Comparison of ENCODE assay signal across 12 cellular contexts in the genomic region with DNA sequence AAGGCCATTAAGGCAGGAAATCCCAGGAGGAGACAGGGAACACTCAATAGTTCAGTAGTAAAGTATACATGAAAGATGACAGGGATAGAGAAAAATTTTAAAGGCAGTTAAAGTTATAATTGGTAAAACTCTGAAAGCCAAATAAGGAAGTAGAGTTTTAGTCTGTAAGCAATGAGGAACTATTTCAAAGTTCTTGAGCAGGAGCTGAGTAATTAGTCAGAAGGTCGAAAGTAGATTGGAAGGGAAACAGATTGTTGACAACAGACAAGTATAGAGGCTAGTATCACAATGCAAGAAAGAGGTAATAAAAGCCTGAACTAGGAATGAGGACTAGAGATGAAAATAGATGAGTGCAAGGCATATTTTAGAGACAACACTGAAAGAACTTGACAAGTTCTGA.
DNase-seq lines count a peak whose midpoint lies in the region; ATAC-seq and TF ChIP-seq lines count a peak whose summit lies in the region.
"Had no signal": no experiment of that assay in that cellular context is flagged by ENCODE, and none has a peak within 500 bp of the region (broad histone marks: within the 10 kb centered on the region; RNA-seq: fewer than 3 reads in every experiment).

No MANE protein-coding gene starts in this region.

- 43% methylated on average over 1 of the region's 1 CpG for WGBS in mesenchymal stem cell

- H3K4me1 ChIP-seq in mesenchymal stem cell (ENCODE audit: control insufficient read depth, insufficient read depth, low read depth, low read length) (no peaks in the 10 kb centered on the region), HAP-1 (no peaks in the 10 kb centered on the region)
- H3K4me1 ChIP-seq: parathyroid adenoma had no signal

- no peak overlapping the region for H3K14ac ChIP-seq in mesenchymal stem cell (ENCODE audit: low read length in 2 of 2)

- H3K36me3 Mint-ChIP-seq in Calu3 (ENCODE audit: insufficient read depth, unreplicated experiment) = no peaks in the 10 kb centered on the region

- CTCF ChIA-PET in Calu3 (lab: Charles Lee) = interaction anchor here (0.6 kb wide), 1 partner anchor 211 kb away, joined by 3 read pairs; no protein-coding TSS in a partner anchor

- H3K18ac ChIP-seq in mesenchymal stem cell (ENCODE audit: low read depth in 1 of 2, low read length in 2 of 2) = no peak overlapping the region

- H3K9me3 Mint-ChIP-seq in Calu3 (ENCODE audit: low read depth, unreplicated experiment) = no peaks in the 10 kb centered on the region

- H3K36me3 ChIP-seq in mesenchymal stem cell (ENCODE audit: control insufficient read depth in 1 of 2, insufficient read depth in 2 of 2, low read depth in 1 of 2, low read length in 2 of 2) (peaks cover 0 to 7% of the 10 kb centered on the region in 2 experiments), HAP-1 (replicated peaks) (no peaks in the 10 kb centered on the region)

- no peak overlapping the region for H2AK5ac ChIP-seq in mesenchymal stem cell (ENCODE audit: low read length, severe bottlenecking)

- no peak overlapping the region for H3K4ac ChIP-seq in mesenchymal stem cell (ENCODE audit: low read depth in 1 of 2, low read length in 2 of 2)

- H3K4me3 ChIP-seq in mesenchymal stem cell (ENCODE audit: insufficient read depth in 1 of 2, low read depth in 1 of 2, low read length in 2 of 2) (no peak overlapping the region), HAP-1 (no peak overlapping the region)

- no peak overlapping the region for H2BK12ac ChIP-seq in mesenchymal stem cell (ENCODE audit: low read length in 2 of 2)

- no peak overlapping the region for H2BK5ac ChIP-seq in mesenchymal stem cell (ENCODE audit: low read depth, low read length, poor library complexity, severe bottlenecking)

- no peak overlapping the region for H3K27ac ChIP-seq in mesenchymal stem cell (ENCODE audit: low read length, poor library complexity, severe bottlenecking)
- H3K27ac ChIP-seq: parathyroid adenoma had no signal

- no peak for TF ChIP-seq CTCF in Calu3 (IDR thresholded peaks at IDR 0.05; ENCODE audit: unreplicated experiment)

- no peak overlapping the region for H3K9ac ChIP-seq in mesenchymal stem cell (ENCODE audit: low read length)
- H3K9ac ChIP-seq: parathyroid adenoma had no signal

- peaks cover 5% of the 10 kb centered on the region for H3K79me1 ChIP-seq in mesenchymal stem cell (replicated peaks; ENCODE audit: low read length, poor library complexity, severe bottlenecking)

- peaks cover 26% of the 10 kb centered on the region for H3K4me1 Mint-ChIP-seq in Calu3 (ENCODE audit: low read depth, unreplicated experiment)

- intact Hi-C loops in Calu3 (cut with micrococcal nuclease; ENCODE audit: unreplicated experiment) = no loop called here

- H3K27me3 Mint-ChIP-seq in Calu3 (ENCODE audit: unreplicated experiment) = no peaks in the 10 kb centered on the region
- H3K27me3 Mint-ChIP-seq: activated CD4-positive, alpha-beta T cell treated with anti-CD3 and anti-CD28 coated beads for 36 hours had no signal

- no peak overlapping the region for H3K23ac ChIP-seq in mesenchymal stem cell (ENCODE audit: low read length in 2 of 2)

- H3K27ac Mint-ChIP-seq in Calu3 (ENCODE audit: unreplicated experiment) = peak overlapping the region; percentile 32
- H3K27ac Mint-ChIP-seq: activated CD4-positive, alpha-beta T cell treated with anti-CD3 and anti-CD28 coated beads for 36 hours had no signal

- H4K91ac ChIP-seq in mesenchymal stem cell (ENCODE audit: low read length) = no peak overlapping the region

- H4K8ac ChIP-seq in mesenchymal stem cell (ENCODE audit: low read length) = no peak overlapping the region

- H3K4me2 ChIP-seq in mesenchymal stem cell (ENCODE audit: low read length, poor library complexity, severe bottlenecking) = no peak overlapping the region

- H3K27me3 ChIP-seq in mesenchymal stem cell (ENCODE audit: control insufficient read depth in 1 of 2, insufficient read depth in 1 of 2, low read length in 2 of 2) = no peaks in the 10 kb centered on the region
- H3K27me3 ChIP-seq in HAP-1 (ENCODE audit: low read depth) = no peaks in the 10 kb centered on the region; the same call in 1 of the 2 replicates

- no peak overlapping the region for H2BK15ac ChIP-seq in mesenchymal stem cell (ENCODE audit: low read depth, poor library complexity, severe bottlenecking)

- no peak overlapping the region for H3K4me3 Mint-ChIP-seq in Calu3 (ENCODE audit: low read depth, unreplicated experiment)
- H3K4me3 Mint-ChIP-seq: activated CD4-positive, alpha-beta T cell treated with anti-CD3 and anti-CD28 coated beads for 36 hours had no signal

- BruUV-seq in Calu3 (replicated peaks; lab: Mats Ljungman, UMichigan) = no TSS peak

- no peaks in the 10 kb centered on the region for H3K9me3 ChIP-seq in mesenchymal stem cell (ENCODE audit: control insufficient read depth, low read length)
- H3K9me3 ChIP-seq in HAP-1 = no peaks in the 10 kb centered on the region

- ATAC-seq in HG02623 (IDR thresholded peaks at IDR 0.05; ENCODE audit: unreplicated experiment) = peak; percentile 61
- ATAC-seq: activated CD4-positive, alpha-beta T cell treated with anti-CD3 and anti-CD28 coated beads for 36 hours had no signal

- in situ Hi-C loops in HAP-1 (cut with MboI; ENCODE audit: low sequenced_read_pairs) = no loop called here

- DNase-seq in Calu3 (no peak), SKM-1 (lab: John Stamatoyannopoulos, UW; ENCODE audit: unreplicated experiment) (peak; percentile 84), mesenchymal stem cell (peak; percentile 22), cerebellum (ENCODE audit: low spot score) (no peak), HAP-1 (ENCODE audit: low spot score in 2 of 2) (no peak), DMS153 treated with DMSO at 0.1 percent for 48 hours (lab: John Stamatoyannopoulos, UW; ENCODE audit: unreplicated experiment) (no peak)
- DNase-seq in stimulated activated CD8-positive, alpha-beta memory T cell treated with anti-CD3 and anti-CD28 coated beads, Interleukin-4, amount 100 ng/mL, for 48 hours = no peak
- DNase-seq: activated CD4-positive, alpha-beta T cell treated with anti-CD3 and anti-CD28 coated beads for 36 hours; COR-L47; Karpas-422 had no signal

- no peak overlapping the region for H2AFZ ChIP-seq in mesenchymal stem cell (ENCODE audit: low read depth, low read length)
- H2AFZ ChIP-seq: parathyroid adenoma had no signal

- no peak overlapping the region for H2BK120ac ChIP-seq in mesenchymal stem cell (ENCODE audit: low read depth, low read length)

Comparison
In these comparisons a context has a peak if more than half of its experiments do, and no peak if none do; other contexts are left out.
1. DNase-seq: peak in SKM-1 (single experiment) and mesenchymal stem cell (single experiment); none in Calu3 (single experiment), stimulated activated CD8-positive, alpha-beta memory T cell treated with anti-CD3 and anti-CD28 coated beads, Interleukin-4, amount 100 ng/mL, for 48 hours (single experiment), cerebellum (single experiment), HAP-1 (0 of 2) and DMS153 treated with DMSO at 0.1 percent for 48 hours (single experiment).